In the genomic region with DNA sequence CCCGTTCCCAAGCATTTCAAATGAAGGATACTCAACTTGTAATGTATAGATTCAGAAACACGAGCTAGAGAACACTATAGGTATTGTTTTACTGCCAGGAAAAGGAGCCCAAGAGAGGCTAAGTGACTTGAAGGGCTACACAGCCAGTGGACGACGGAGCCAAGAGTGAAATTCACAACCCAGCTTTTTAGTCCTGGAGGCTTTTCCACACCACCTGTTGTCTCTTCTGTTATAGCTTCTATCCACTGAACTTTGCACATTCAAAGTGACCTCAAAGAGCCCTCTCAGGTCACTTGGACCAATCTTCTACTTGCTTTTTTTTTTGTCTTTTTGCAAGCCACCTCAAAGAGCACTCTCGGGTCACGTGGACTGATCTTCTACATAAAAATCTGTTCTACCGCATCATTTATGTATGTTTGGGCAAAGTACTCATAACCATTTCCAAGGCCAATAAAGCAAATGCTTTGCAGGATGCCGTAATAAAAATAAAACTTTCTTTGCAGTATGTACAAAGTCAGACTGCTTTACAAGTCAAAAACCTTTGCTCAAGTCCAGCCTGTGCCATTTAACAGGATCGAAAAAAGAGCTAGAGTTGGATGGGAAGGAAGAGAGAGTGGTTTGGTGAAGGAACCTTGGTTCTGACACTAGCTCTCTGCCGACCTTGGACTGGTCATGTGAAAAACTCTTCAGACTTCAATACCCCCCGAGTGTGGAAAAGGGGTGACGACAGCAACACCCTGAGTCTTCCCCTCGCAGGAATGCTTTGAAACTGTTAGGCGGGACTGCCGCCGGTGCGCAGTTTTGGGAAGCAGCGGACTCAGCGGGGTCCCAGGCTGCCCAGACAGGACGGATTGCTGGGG, we compare ENCODE assay signal across 8 cellular contexts. TPM values are rescaled to one million over a fixed set of nuclear protein-coding genes. Genes with fewer than 3 reads are reported as not detected.
DNase-seq lines count a peak whose midpoint lies in the region; ATAC-seq and TF ChIP-seq lines count a peak whose summit lies in the region.

No MANE protein-coding gene starts in this region.

- in situ Hi-C loops in brain microvascular endothelial cell (cut with HindIII; ENCODE audit: low pct_ligation_motif_present, low sequenced_read_pairs): no loop called here

- H3F3A ChIP-seq in Loucy (ENCODE audit: low read depth): no peaks in the 10 kb centered on the region

- H2AFZ ChIP-seq in Loucy (ENCODE audit: low read length): peak overlapping the region; percentile 95

- peaks cover 6% of the 10 kb centered on the region for H3K27me3 Mint-ChIP-seq in activated naive CD4-positive, alpha-beta T cell treated with anti-CD3 and anti-CD28 coated beads, Interleukin-2, amount 10 ng/mL, durations not matched to agents 7 days and 5 days

- peak overlapping the region; percentile 82 for H3K27ac Mint-ChIP-seq in activated naive CD4-positive, alpha-beta T cell treated with anti-CD3 and anti-CD28 coated beads, Interleukin-2, amount 10 ng/mL, durations not matched to agents 7 days and 5 days

- H3K4me2 ChIP-seq in Loucy (ENCODE audit: low read depth, low read length, poor library complexity, severe bottlenecking): peak overlapping the region; percentile 92

- H3K9me2 ChIP-seq in Loucy (replicated peaks; ENCODE audit: low read depth, low read length): no peaks in the 10 kb centered on the region

- peak overlapping the region; percentile 89 for H3K4me3 Mint-ChIP-seq in activated naive CD4-positive, alpha-beta T cell treated with anti-CD3 and anti-CD28 coated beads, Interleukin-2, amount 10 ng/mL, durations not matched to agents 7 days and 5 days

- no peaks in the 10 kb centered on the region for H3K9me3 Mint-ChIP-seq in activated naive CD4-positive, alpha-beta T cell treated with anti-CD3 and anti-CD28 coated beads, Interleukin-2, amount 10 ng/mL, durations not matched to agents 7 days and 5 days

- peaks cover 4% of the 10 kb centered on the region for H3K36me3 Mint-ChIP-seq in activated naive CD4-positive, alpha-beta T cell treated with anti-CD3 and anti-CD28 coated beads, Interleukin-2, amount 10 ng/mL, durations not matched to agents 7 days and 5 days

- TF ChIP-seq CTCF in Loucy (conservative IDR thresholded peaks at IDR 0.05; ENCODE audit: low read length) (no peak), brain microvascular endothelial cell (IDR thresholded peaks at IDR 0.05; ENCODE audit: low read depth, low read length, missing control alignments) (no peak)

- ATAC-seq in sciatic nerve: no peak

- peaks cover 17% of the 10 kb centered on the region for H3K79me2 ChIP-seq in Loucy (ENCODE audit: insufficient read depth, low read length)

- CTCF ChIA-PET in activated naive CD4-positive, alpha-beta T cell treated with anti-CD3 and anti-CD28 coated beads, Interleukin-2, amount 10 ng/mL, durations not matched to agents 7 days and 5 days (lab: Charles Lee): interaction anchor here (1.1 to 1.3 kb wide), 2 partner anchors 42 to 117 kb away, joined by 4 read pairs; no protein-coding TSS in a partner anchor

- H3K36me3 ChIP-seq in Loucy (ENCODE audit: insufficient read depth, low read length) (no peaks in the 10 kb centered on the region), brain microvascular endothelial cell (replicated peaks) (no peaks in the 10 kb centered on the region), subcutaneous abdominal adipose tissue (ENCODE audit: control insufficient read depth in 5 of 5, insufficient read depth in 5 of 5, low read length in 5 of 5) (no peaks in the 10 kb centered on the region)

- H3K27ac ChIP-seq in brain microvascular endothelial cell (peak overlapping the region; percentile 32), subcutaneous abdominal adipose tissue (ENCODE audit: low read depth, low read length) (peak overlapping the region; percentile 78)

- H3K4me3 ChIP-seq in Loucy (ENCODE audit: low read length, poor library complexity, severe bottlenecking) (peak overlapping the region; percentile 98), brain microvascular endothelial cell (ENCODE audit: low read depth, low read length) (peak overlapping the region; percentile 84), subcutaneous abdominal adipose tissue (ENCODE audit: low read depth in 1 of 5, low read length in 5 of 5) (peak overlapping the region; percentile 85 to 99 (median 94))

- H3K9ac ChIP-seq in Loucy (ENCODE audit: low read depth, low read length, poor library complexity, severe bottlenecking) (peak overlapping the region; percentile 87), subcutaneous abdominal adipose tissue (ENCODE audit: low read length in 5 of 5) (peak overlapping the region; percentile 75 to 89 (median 86))

- peaks cover 19% of the 10 kb centered on the region for H3K4me1 Mint-ChIP-seq in activated naive CD4-positive, alpha-beta T cell treated with anti-CD3 and anti-CD28 coated beads, Interleukin-2, amount 10 ng/mL, durations not matched to agents 7 days and 5 days

- DNase-seq in activated naive CD4-positive, alpha-beta T cell treated with anti-CD3 and anti-CD28 coated beads, Interleukin-2, amount 10 ng/mL, durations not matched to agents 7 days and 5 days: no peak
- no peak for DNase-seq in activated naive CD4-positive, alpha-beta T cell treated with Interleukin-2 at 50 U/mL for 16 hours
- peak; percentile 25 for DNase-seq in brain microvascular endothelial cell
- peak; percentile 33 for DNase-seq in kidney tubule cell (ENCODE audit: low spot score)
- no peak for DNase-seq in cortex of kidney (lab: John Stamatoyannopoulos, UW)
- DNase-seq in sciatic nerve (ENCODE audit: low spot score): no peak

- peaks cover 25% of the 10 kb centered on the region for H3K4me1 ChIP-seq in Loucy (ENCODE audit: insufficient read depth, low read length, poor library complexity, severe bottlenecking)
- peaks cover 4 to 16% (median 15%) of the 10 kb centered on the region in 5 donors for H3K4me1 ChIP-seq in subcutaneous abdominal adipose tissue (ENCODE audit: control insufficient read depth in 5 of 5, insufficient read depth in 5 of 5, low read length in 5 of 5)

- H3K9me3 ChIP-seq in Loucy (ENCODE audit: insufficient read depth, low read depth, low read length): no peaks in the 10 kb centered on the region
- H3K9me3 ChIP-seq in subcutaneous abdominal adipose tissue (ENCODE audit: control insufficient read depth in 5 of 5, low read length in 5 of 5): no peaks in the 10 kb centered on the region

- H3K27me3 ChIP-seq in Loucy (ENCODE audit: insufficient read depth, low read length, poor library complexity, severe bottlenecking) (no peaks in the 10 kb centered on the region), brain microvascular endothelial cell (replicated peaks) (no peaks in the 10 kb centered on the region), subcutaneous abdominal adipose tissue (ENCODE audit: control insufficient read depth in 5 of 5, insufficient read depth in 4 of 5, low read length in 5 of 5) (no peaks in the 10 kb centered on the region)

- no peaks in the 10 kb centered on the region for H4K20me1 ChIP-seq in Loucy (ENCODE audit: insufficient read depth, low read length, poor library complexity, severe bottlenecking)

- intact Hi-C loops in sciatic nerve (cut with DNase I): no loop called here

RNA-seq across cellular contexts. Expression of gene SLC35B4, which starts 0.8 kb away (rescaled TPM):
- total RNA-seq in sciatic nerve: 14.1 TPM

Comparison
In these comparisons a context has a peak if more than half of its experiments do, and no peak if none do; other contexts are left out.
1. DNase-seq: peak in brain microvascular endothelial cell (single experiment) and kidney tubule cell (single experiment); none in activated naive CD4-positive, alpha-beta T cell treated with anti-CD3 and anti-CD28 coated beads, Interleukin-2, amount 10 ng/mL, durations not matched to agents 7 days and 5 days (single experiment), activated naive CD4-positive, alpha-beta T cell treated with Interleukin-2 at 50 U/mL for 16 hours (single experiment), cortex of kidney (single experiment) and sciatic nerve (single experiment).
2. Peak in every context shown above with its lines, with median percentiles within 50 percentile points of each other: H3K4me3 ChIP-seq.